In genomic region chr2:177169810-177170514, GRCh38 we compare ENCODE assay signal across 1 cellular context.
TF ChIP-seq lines count a peak whose summit lies in the region.

No MANE protein-coding gene starts in this region.

TF ChIP-seq in GM12878, 131 proteins besides CTCF, POLR2A, EP300 and RAD21 (continued from another document and continues in another):
- TF ChIP-seq TCF12 (IDR thresholded peaks at IDR 0.05; ENCODE audit: low read depth, low read length) (no peak), ZBTB4 (CRISPR knock-in tag; IDR thresholded peaks at IDR 0.05) (no peak), SMAD5 (IDR thresholded peaks at IDR 0.05; ENCODE audit: low read depth) (no peak), POLR2AphosphoS5 (IDR thresholded peaks at IDR 0.05; ENCODE audit: low read length) (no peak), IRF4 (IDR thresholded peaks at IDR 0.05; ENCODE audit: low read depth, low read length) (peak; percentile 41; the same call in 1 of the 2 replicates), ZBTB40 (IDR thresholded peaks at IDR 0.05; ENCODE audit: borderline replicate concordance) (no peak), ASH2L (IDR thresholded peaks at IDR 0.05; ENCODE audit: borderline replicate concordance, low read depth) (0 out of 2 replicates have a peak, but pooled peaks have one; percentile 38), IRF3 (IDR thresholded peaks at IDR 0.05) (no peak), REST (IDR thresholded peaks at IDR 0.05; ENCODE audit: low read depth, low read length) (no peak), BHLHE40 (IDR thresholded peaks at IDR 0.05; ENCODE audit: borderline replicate concordance in 1 of 2, low read depth in 2 of 2, low read length in 1 of 2) (0 out of 4 replicates have a peak, but pooled peaks have one; percentile 15 to 34), FOS (IDR thresholded peaks at IDR 0.05; ENCODE audit: borderline replicate concordance, extremely low read depth, insufficient read length) (no peak), RELA (IDR thresholded peaks at IDR 0.05; ENCODE audit: borderline replicate concordance, partially characterized antibody) (no peak), SIN3A (IDR thresholded peaks at IDR 0.05; ENCODE audit: low read depth, low read length) (no peak), IKZF1 (conservative IDR thresholded peaks at IDR 0.05) (no peak; the same call in 1 of the 2 replicates), RUNX3 (IDR thresholded peaks at IDR 0.05; ENCODE audit: low read length) (peak; percentile 70; the same call in 1 of the 2 replicates), NBN (IDR thresholded peaks at IDR 0.05) (no peak), NR2C1 (IDR thresholded peaks at IDR 0.05) (no peak), MYB (IDR thresholded peaks at IDR 0.05; ENCODE audit: borderline replicate concordance, low read depth, low read length) (no peak), CREB1 (IDR thresholded peaks at IDR 0.05; ENCODE audit: low read depth) (peak; percentile 82), PML (IDR thresholded peaks at IDR 0.05; ENCODE audit: low read length) (peak; percentile 71; the same call in 1 of the 2 replicates), ATF7 (IDR thresholded peaks at IDR 0.05; ENCODE audit: low read depth) (peak; percentile 68), YY1 (IDR thresholded peaks at IDR 0.05; ENCODE audit: low read depth, low read length) (no peak), GABPA (IDR thresholded peaks at IDR 0.05; ENCODE audit: low read depth) (peak; percentile 43; the same call in 1 of the 2 replicates), CREM (IDR thresholded peaks at IDR 0.05; ENCODE audit: low read depth) (peak; percentile 80), ZNF207 (IDR thresholded peaks at IDR 0.05; ENCODE audit: borderline replicate concordance) (0 out of 2 replicates have a peak, but pooled peaks have one; percentile 12), IKZF2 (IDR thresholded peaks at IDR 0.05) (0 out of 4 replicates have a peak, but pooled peaks of 1 of the 2 experiments have one; percentile 45), ATF3 (IDR thresholded peaks at IDR 0.05; ENCODE audit: borderline replicate concordance, extremely low read depth, low read depth, low read length) (no peak), HCFC1 (IDR thresholded peaks at IDR 0.05; ENCODE audit: low read length) (no peak), SP1 (IDR thresholded peaks at IDR 0.05; ENCODE audit: low read depth, low read length) (peak; percentile 11), BACH1 (IDR thresholded peaks at IDR 0.05; ENCODE audit: borderline replicate concordance) (no peak), CHD2 (IDR thresholded peaks at IDR 0.05; ENCODE audit: borderline replicate concordance, low read depth, low read length) (no peak), MEF2A (IDR thresholded peaks at IDR 0.05; ENCODE audit: insufficient read depth, low read depth, low read length) (peak; percentile 97), NKRF (conservative IDR thresholded peaks at IDR 0.05) (no peak), NFIC (IDR thresholded peaks at IDR 0.05; ENCODE audit: low read depth, low read length) (peak; percentile 83; the same call in 1 of the 2 replicates), ATF2 (IDR thresholded peaks at IDR 0.05; ENCODE audit: low read length) (peak; percentile 82; the same call in 1 of the 2 replicates), RBBP5 (conservative IDR thresholded peaks at IDR 0.05) (no peak), RCOR1 (conservative IDR thresholded peaks at IDR 0.05; ENCODE audit: low read depth, low read length) (no peak), ZSCAN29 (IDR thresholded peaks at IDR 0.05) (no peak), CEBPZ (IDR thresholded peaks at IDR 0.05; ENCODE audit: low read depth, low read length) (no peak), LARP7 (IDR thresholded peaks at IDR 0.05) (no peak), JUNB (IDR thresholded peaks at IDR 0.05) (peak; percentile 75), SREBF2 (IDR thresholded peaks at IDR 0.05; ENCODE audit: low read length) (no peak), ZBED1 (IDR thresholded peaks at IDR 0.05; ENCODE audit: borderline replicate concordance) (no peak)
